Comparison of ENCODE assay signal across 23 cellular contexts in genomic region chr1:18770799-18771198, GRCh38.
"Had no signal": no experiment of that assay in that cellular context is flagged by ENCODE, and none has a peak within 500 bp of the region (broad histone marks: within the 10 kb centered on the region; RNA-seq: fewer than 3 reads in every experiment).

No MANE protein-coding gene starts in this region.

- H3K79me2 ChIP-seq: hepatocyte had no signal

- H3K4me3 ChIP-seq: hepatocyte, left lung, left ventricle myocardium inferior, lower lobe of right lung, lung, mucosa of descending colon had no signal

- DNase-seq: hippocampal formation, hypothalamus, immature natural killer cell, islet precursor cell, kidney, kidney glomerular epithelial cell, left cardiac atrium, left colon, left lung, left ventricle myocardium inferior, left ventricle myocardium superior, lower lobe of right lung, mammary epithelial cell, mesenchymal stem cell, mesendoderm, midbrain, mucosa of descending colon, naive B cell had no signal

- FAIRE-seq: islet of Langerhans, keratinocyte, kidney had no signal

- H3K4me2 ChIP-seq: hepatocyte had no signal

- H2AFZ ChIP-seq: hepatocyte had no signal

- H3K27ac ChIP-seq: hepatocyte, left lung, left ventricle myocardium inferior, lower lobe of right lung had no signal

- ATAC-seq: left cardiac atrium, left colon, left lobe of liver, left lung, left ventricle myocardium superior, lower lobe of right lung, mucosa of descending colon had no signal

- H3K36me3 ChIP-seq: left lung, left ventricle myocardium inferior, lower lobe of right lung had no signal

- H3K9me3 ChIP-seq: left lung, left ventricle myocardium inferior, lower lobe of right lung, mucosa of descending colon had no signal

- H3K4me1 ChIP-seq: left lung, left ventricle myocardium inferior, lower lobe of right lung had no signal
